ENCODE assay signal across 8 cellular contexts in genomic region chr10:77846718-77847311, GRCh38.
A peak's percentile ranks its signal among the peaks of the same experiment; 100 is the strongest.
DNase-seq lines count a peak whose midpoint lies in the region; ATAC-seq and TF ChIP-seq lines count a peak whose summit lies in the region.

No MANE protein-coding gene starts in this region.

- H3K27me3 ChIP-seq in ACC112 (ENCODE audit: insufficient read depth, low read length) (no peaks in the 10 kb centered on the region), PC-3 (ENCODE audit: low read length) (no peaks in the 10 kb centered on the region), neural cell (ENCODE audit: insufficient read depth, low read depth, low read length) (no peaks in the 10 kb centered on the region), stomach smooth muscle (ENCODE audit: control insufficient read depth in 1 of 2, insufficient read depth in 2 of 2, low read length in 2 of 2) (no peaks in the 10 kb centered on the region)

- peaks cover 30% of the 10 kb centered on the region for H3K4me1 ChIP-seq in ACC112 (ENCODE audit: control insufficient read depth, insufficient read depth, low read length, unreplicated experiment)
- H3K4me1 ChIP-seq in PC-3 (ENCODE audit: insufficient read depth, low read length), result peaks cover 30% of the 10 kb centered on the region
- peaks cover 43% of the 10 kb centered on the region for H3K4me1 ChIP-seq in stomach smooth muscle (ENCODE audit: control insufficient read depth, insufficient read depth, low read length)

- peak overlapping the region; percentile 5; the same call in 1 of the 2 replicates for H3K4me3 ChIP-seq in ACC112 (ENCODE audit: low read depth, low read length)
- no peak overlapping the region for H3K4me3 ChIP-seq in PC-3 (ENCODE audit: low read length)
- H3K4me3 ChIP-seq in fibroblast of villous mesenchyme (ENCODE audit: low read depth, low read length), result no peak overlapping the region
- H3K4me3 ChIP-seq in neural cell (ENCODE audit: low read length), result no peak overlapping the region
- peak overlapping the region; percentile 44 to 52 for H3K4me3 ChIP-seq in stomach smooth muscle (ENCODE audit: low read length in 2 of 2)

- no peaks in the 10 kb centered on the region for H3K9me2 ChIP-seq in PC-3 (replicated peaks; ENCODE audit: low read length)
- H3K9me2 ChIP-seq in neural cell (ENCODE audit: insufficient read depth, low read length), result no peaks in the 10 kb centered on the region

- CTCF ChIA-PET in PC-3 (lab: Charles Lee), result interaction anchor here (0.6 to 1.6 kb wide), 14 partner anchors 10 to 1348 kb away, joined by 3 to 17 read pairs (median 6); partner anchors contain the start of genes DLG5 and POLR3A

- H2AFZ ChIP-seq in ACC112 (ENCODE audit: low read length, unreplicated experiment) (peak overlapping the region; percentile 45), PC-3 (ENCODE audit: low read length) (peak overlapping the region; percentile 58), neural cell (ENCODE audit: low read depth, low read length) (peak overlapping the region; percentile 33)

- H3F3A ChIP-seq in PC-3 (ENCODE audit: low read length, unreplicated experiment) (peaks cover 5% of the 10 kb centered on the region), neural cell (ENCODE audit: insufficient read depth, low read length, poor library complexity, severe bottlenecking) (no peaks in the 10 kb centered on the region)

- intact Hi-C loops in PC-3 (cut with micrococcal nuclease), result loop anchor here (1.0 to 5.0 kb wide), 8 partner anchors 26 to 680 kb away; partner anchors contain the start of genes DLG5 and POLR3A

- no peaks in the 10 kb centered on the region for H3K79me2 ChIP-seq in ACC112 (ENCODE audit: control insufficient read depth, insufficient read depth, low read length, unreplicated experiment)
- H3K79me2 ChIP-seq in PC-3 (ENCODE audit: low read length), result no peaks in the 10 kb centered on the region
- H3K79me2 ChIP-seq in neural cell (replicated peaks; ENCODE audit: insufficient read depth, low read length), result no peaks in the 10 kb centered on the region

- POLR2A ChIA-PET in PC-3 (lab: Charles Lee; ENCODE audit: unreplicated experiment), result no interaction called here

- ATAC-seq in GM18858 (IDR thresholded peaks at IDR 0.05; ENCODE audit: unreplicated experiment) (peak; percentile 55), PC-3 (peak; percentile 68)

- no TSS peak for BruUV-seq in PC-3 (replicated peaks; lab: Mats Ljungman, UMichigan)

- peak overlapping the region; percentile 7 for H3K4me2 ChIP-seq in PC-3 (ENCODE audit: low read length)
- no peak overlapping the region for H3K4me2 ChIP-seq in neural cell (ENCODE audit: low read length)

- TF ChIP-seq RAD21 in neural cell (conservative IDR thresholded peaks at IDR 0.05), result peak; percentile 98

- H3K9ac ChIP-seq in PC-3 (ENCODE audit: low read length) (peak overlapping the region; percentile 32), neural cell (ENCODE audit: low read length) (peak overlapping the region; percentile 58), stomach smooth muscle (ENCODE audit: low read length in 2 of 2) (peak overlapping the region; percentile 58 to 66)

- no peaks in the 10 kb centered on the region for H4K20me1 ChIP-seq in PC-3 (ENCODE audit: low read length)
- no peaks in the 10 kb centered on the region for H4K20me1 ChIP-seq in neural cell (ENCODE audit: insufficient read depth)

- peak overlapping the region; percentile 37; the same call in 1 of the 2 replicates for H3K27ac ChIP-seq in ACC112 (ENCODE audit: low read depth, low read length)
- peak overlapping the region; percentile 1 for H3K27ac ChIP-seq in PC-3 (ENCODE audit: low read length)
- H3K27ac ChIP-seq in neural cell (ENCODE audit: low read length), result peak overlapping the region; percentile 56
- peak overlapping the region; percentile 84 for H3K27ac ChIP-seq in stomach smooth muscle (ENCODE audit: low read length)

- TF ChIP-seq CTCF in PC-3 (conservative IDR thresholded peaks at IDR 0.05; ENCODE audit: low read depth, low read length), result peak; percentile 100
- TF ChIP-seq CTCF in fibroblast of villous mesenchyme (IDR thresholded peaks at IDR 0.05; ENCODE audit: insufficient read depth, low read depth, low read length), result peak; percentile 97
- TF ChIP-seq CTCF in neural cell (IDR thresholded peaks at IDR 0.05; ENCODE audit: poor library complexity, severe bottlenecking), result peak; percentile 97

- DNase-seq in HPDE6-E6E7 (ENCODE audit: extremely low spot score), result peak; percentile 54
- peak; percentile 98 for DNase-seq in PC-3
- DNase-seq in activated T-helper 1 cell treated with anti-CD3 and anti-CD28 coated beads, Interleukin-2, amount 50 U/mL, for 16 hours (ENCODE audit: low read depth in 1 of 2, low spot score in 1 of 2), result peak; percentile 29 to 39
- peak; percentile 69 for DNase-seq in fibroblast of villous mesenchyme (ENCODE audit: low read depth)

- H3K9me3 ChIP-seq in PC-3 (ENCODE audit: low read length) (no peaks in the 10 kb centered on the region), neural cell (ENCODE audit: low read length) (no peaks in the 10 kb centered on the region), stomach smooth muscle (ENCODE audit: control insufficient read depth in 2 of 2, low read length in 2 of 2) (no peaks in the 10 kb centered on the region)

- TF ChIP-seq EP300 in neural cell (conservative IDR thresholded peaks at IDR 0.05; ENCODE audit: poor library complexity, severe bottlenecking), result peak; percentile 20

- H3K36me3 ChIP-seq in ACC112 (ENCODE audit: insufficient read depth, low read length) (peaks cover 5% of the 10 kb centered on the region; the same call in 1 of the 2 replicates), PC-3 (ENCODE audit: low read depth, low read length) (peaks cover 39% of the 10 kb centered on the region), neural cell (ENCODE audit: insufficient read depth, low read length) (no peaks in the 10 kb centered on the region), stomach smooth muscle (ENCODE audit: control insufficient read depth in 2 of 2, insufficient read depth in 2 of 2, low read length in 2 of 2) (peaks cover 25 to 27% of the 10 kb centered on the region in 2 donors)

TF ChIP-seq in neural cell, 6 proteins besides CTCF, POLR2A, EP300 and RAD21:
- TF ChIP-seq REST (IDR thresholded peaks at IDR 0.05; ENCODE audit: borderline replicate concordance) (peak; percentile 18), MXI1 (conservative IDR thresholded peaks at IDR 0.05; ENCODE audit: poor library complexity, severe bottlenecking) (peak; percentile 47), SMC3 (conservative IDR thresholded peaks at IDR 0.05; ENCODE audit: poor library complexity) (peak; percentile 99), TAF1 (IDR thresholded peaks at IDR 0.05; ENCODE audit: low read depth) (peak; percentile 35), POLR2AphosphoS5 (IDR thresholded peaks at IDR 0.05) (peak; percentile 12), EZH2 (IDR thresholded peaks at IDR 0.05; ENCODE audit: borderline replicate concordance, insufficient read depth, low read length, poor library complexity, severe bottlenecking) (no peak)

Comparison
In these comparisons a context has a peak if more than half of its experiments do, and no peak if none do; other contexts are left out.
1. H3K27ac ChIP-seq: peak in every context shown above with its lines; median percentile 84 in stomach smooth muscle; 56 in neural cell; 37 in ACC112; 1 in PC-3.
2. H3K4me3 ChIP-seq: peak in ACC112 (single experiment) and stomach smooth muscle (2 of 2); none in PC-3 (single experiment), fibroblast of villous mesenchyme (single experiment) and neural cell (single experiment).
3. DNase-seq: peak in every context shown above with its lines; median percentile 98 in PC-3; 69 in fibroblast of villous mesenchyme; 54 in HPDE6-E6E7; 34 in activated T-helper 1 cell treated with anti-CD3 and anti-CD28 coated beads, Interleukin-2, amount 50 U/mL, for 16 hours.
4. Peak in every context shown above with its lines, with median percentiles within 50 percentile points of each other: H2AFZ ChIP-seq, H3K9ac ChIP-seq and CTCF ChIP-seq.